14 cellular contexts compared by ENCODE assay signal in genomic region chr6:29444031-29444430, GRCh38. TPM values are rescaled to one million over a fixed set of nuclear protein-coding genes. Genes with fewer than 3 reads are reported as not detected.
"Had no signal": no experiment of that assay in that cellular context is flagged by ENCODE, and none has a peak within 500 bp of the region (broad histone marks: within the 10 kb centered on the region; RNA-seq: fewer than 3 reads in every experiment).

No MANE protein-coding gene starts in this region.

RNA-seq across cellular contexts. Expression of gene OR10C1, which starts 4.9 kb away (rescaled TPM):
- total RNA-seq: activated B cell treated with CpG ODN at 0.5 μM for 24 hours; activated CD4-positive, alpha-beta memory T cell treated with anti-CD3 and anti-CD28 coated beads for 36 hours; activated CD4-positive, alpha-beta memory T cell treated with anti-CD3 and anti-CD28 coated beads, Interleukin-2, amount 10 ng/mL, durations not matched to agents 7 days and 5 days; activated CD4-positive, alpha-beta T cell treated with anti-CD3 and anti-CD28 coated beads for 36 hours; activated CD4-positive, alpha-beta T cell treated with anti-CD3 and anti-CD28 coated beads, Interleukin-2, amount 10 ng/mL, durations not matched to agents 24 days and 14 days; activated CD4-positive, alpha-beta T cell treated with anti-CD3 and anti-CD28 coated beads, Interleukin-2, amount 10 ng/mL, durations not matched to agents 7 days and 5 days; activated CD8-positive, alpha-beta memory T cell treated with anti-CD3 and anti-CD28 coated beads for 36 hours; activated CD8-positive, alpha-beta memory T cell treated with anti-CD3 and anti-CD28 coated beads, Interleukin-2, amount 10 ng/mL, durations not matched to agents 7 days and 5 days; activated CD8-positive, alpha-beta T cell treated with anti-CD3 and anti-CD28 coated beads for 36 hours; activated CD8-positive, alpha-beta T cell treated with anti-CD3 and anti-CD28 coated beads, Interleukin-2, amount 10 ng/mL, durations not matched to agents 7 days and 5 days; T-helper 1 cell treated with Interleukin-12 subunit alpha and Interleukin-12 subunit beta and Interleukin-4 antibody, amounts not matched to agents 30 ng/mL and 1 ng/mL, for 36 hours; T-helper 17 cell; T-helper 2 cell treated with Interferon-gamma antibody and Interleukin-4, amounts not matched to agents 100 ng/mL and 5 ng/mL, for 36 hours; WTC11 had no signal

RNA-seq across cellular contexts. Expression of gene OR11A1, which starts 12.8 kb away (rescaled TPM):
- total RNA-seq: activated B cell treated with CpG ODN at 0.5 μM for 24 hours; activated CD4-positive, alpha-beta memory T cell treated with anti-CD3 and anti-CD28 coated beads for 36 hours; activated CD4-positive, alpha-beta memory T cell treated with anti-CD3 and anti-CD28 coated beads, Interleukin-2, amount 10 ng/mL, durations not matched to agents 7 days and 5 days; activated CD4-positive, alpha-beta T cell treated with anti-CD3 and anti-CD28 coated beads for 36 hours; activated CD4-positive, alpha-beta T cell treated with anti-CD3 and anti-CD28 coated beads, Interleukin-2, amount 10 ng/mL, durations not matched to agents 24 days and 14 days; activated CD4-positive, alpha-beta T cell treated with anti-CD3 and anti-CD28 coated beads, Interleukin-2, amount 10 ng/mL, durations not matched to agents 7 days and 5 days; activated CD8-positive, alpha-beta memory T cell treated with anti-CD3 and anti-CD28 coated beads for 36 hours; activated CD8-positive, alpha-beta memory T cell treated with anti-CD3 and anti-CD28 coated beads, Interleukin-2, amount 10 ng/mL, durations not matched to agents 7 days and 5 days; activated CD8-positive, alpha-beta T cell treated with anti-CD3 and anti-CD28 coated beads for 36 hours; activated CD8-positive, alpha-beta T cell treated with anti-CD3 and anti-CD28 coated beads, Interleukin-2, amount 10 ng/mL, durations not matched to agents 7 days and 5 days; T-helper 1 cell treated with Interleukin-12 subunit alpha and Interleukin-12 subunit beta and Interleukin-4 antibody, amounts not matched to agents 30 ng/mL and 1 ng/mL, for 36 hours; T-helper 17 cell; T-helper 2 cell treated with Interferon-gamma antibody and Interleukin-4, amounts not matched to agents 100 ng/mL and 5 ng/mL, for 36 hours; WTC11 had no signal

RNA-seq across cellular contexts. Expression of gene OR2H1, which starts 12.9 kb away (rescaled TPM):
- total RNA-seq: activated B cell treated with CpG ODN at 0.5 μM for 24 hours; activated CD4-positive, alpha-beta memory T cell treated with anti-CD3 and anti-CD28 coated beads for 36 hours; activated CD4-positive, alpha-beta memory T cell treated with anti-CD3 and anti-CD28 coated beads, Interleukin-2, amount 10 ng/mL, durations not matched to agents 7 days and 5 days; activated CD4-positive, alpha-beta T cell treated with anti-CD3 and anti-CD28 coated beads for 36 hours; activated CD4-positive, alpha-beta T cell treated with anti-CD3 and anti-CD28 coated beads, Interleukin-2, amount 10 ng/mL, durations not matched to agents 24 days and 14 days; activated CD4-positive, alpha-beta T cell treated with anti-CD3 and anti-CD28 coated beads, Interleukin-2, amount 10 ng/mL, durations not matched to agents 7 days and 5 days; activated CD8-positive, alpha-beta memory T cell treated with anti-CD3 and anti-CD28 coated beads for 36 hours; activated CD8-positive, alpha-beta memory T cell treated with anti-CD3 and anti-CD28 coated beads, Interleukin-2, amount 10 ng/mL, durations not matched to agents 7 days and 5 days; activated CD8-positive, alpha-beta T cell treated with anti-CD3 and anti-CD28 coated beads for 36 hours; activated CD8-positive, alpha-beta T cell treated with anti-CD3 and anti-CD28 coated beads, Interleukin-2, amount 10 ng/mL, durations not matched to agents 7 days and 5 days; T-helper 1 cell treated with Interleukin-12 subunit alpha and Interleukin-12 subunit beta and Interleukin-4 antibody, amounts not matched to agents 30 ng/mL and 1 ng/mL, for 36 hours; T-helper 17 cell; T-helper 2 cell treated with Interferon-gamma antibody and Interleukin-4, amounts not matched to agents 100 ng/mL and 5 ng/mL, for 36 hours; WTC11 had no signal

RNA-seq across cellular contexts. Expression of gene OR12D1, which starts 29.3 kb away (rescaled TPM):
- total RNA-seq: activated B cell treated with CpG ODN at 0.5 μM for 24 hours; activated CD4-positive, alpha-beta memory T cell treated with anti-CD3 and anti-CD28 coated beads for 36 hours; activated CD4-positive, alpha-beta memory T cell treated with anti-CD3 and anti-CD28 coated beads, Interleukin-2, amount 10 ng/mL, durations not matched to agents 7 days and 5 days; activated CD4-positive, alpha-beta T cell treated with anti-CD3 and anti-CD28 coated beads for 36 hours; activated CD4-positive, alpha-beta T cell treated with anti-CD3 and anti-CD28 coated beads, Interleukin-2, amount 10 ng/mL, durations not matched to agents 24 days and 14 days; activated CD4-positive, alpha-beta T cell treated with anti-CD3 and anti-CD28 coated beads, Interleukin-2, amount 10 ng/mL, durations not matched to agents 7 days and 5 days; activated CD8-positive, alpha-beta memory T cell treated with anti-CD3 and anti-CD28 coated beads for 36 hours; activated CD8-positive, alpha-beta memory T cell treated with anti-CD3 and anti-CD28 coated beads, Interleukin-2, amount 10 ng/mL, durations not matched to agents 7 days and 5 days; activated CD8-positive, alpha-beta T cell treated with anti-CD3 and anti-CD28 coated beads for 36 hours; activated CD8-positive, alpha-beta T cell treated with anti-CD3 and anti-CD28 coated beads, Interleukin-2, amount 10 ng/mL, durations not matched to agents 7 days and 5 days; T-helper 1 cell treated with Interleukin-12 subunit alpha and Interleukin-12 subunit beta and Interleukin-4 antibody, amounts not matched to agents 30 ng/mL and 1 ng/mL, for 36 hours; T-helper 17 cell; T-helper 2 cell treated with Interferon-gamma antibody and Interleukin-4, amounts not matched to agents 100 ng/mL and 5 ng/mL, for 36 hours; WTC11 had no signal

RNA-seq across cellular contexts. Expression of gene MAS1L, which starts 43.7 kb away (rescaled TPM):
- total RNA-seq: activated B cell treated with CpG ODN at 0.5 μM for 24 hours; activated CD4-positive, alpha-beta memory T cell treated with anti-CD3 and anti-CD28 coated beads for 36 hours; activated CD4-positive, alpha-beta memory T cell treated with anti-CD3 and anti-CD28 coated beads, Interleukin-2, amount 10 ng/mL, durations not matched to agents 7 days and 5 days; activated CD4-positive, alpha-beta T cell treated with anti-CD3 and anti-CD28 coated beads for 36 hours; activated CD4-positive, alpha-beta T cell treated with anti-CD3 and anti-CD28 coated beads, Interleukin-2, amount 10 ng/mL, durations not matched to agents 24 days and 14 days; activated CD4-positive, alpha-beta T cell treated with anti-CD3 and anti-CD28 coated beads, Interleukin-2, amount 10 ng/mL, durations not matched to agents 7 days and 5 days; activated CD8-positive, alpha-beta memory T cell treated with anti-CD3 and anti-CD28 coated beads for 36 hours; activated CD8-positive, alpha-beta memory T cell treated with anti-CD3 and anti-CD28 coated beads, Interleukin-2, amount 10 ng/mL, durations not matched to agents 7 days and 5 days; activated CD8-positive, alpha-beta T cell treated with anti-CD3 and anti-CD28 coated beads for 36 hours; activated CD8-positive, alpha-beta T cell treated with anti-CD3 and anti-CD28 coated beads, Interleukin-2, amount 10 ng/mL, durations not matched to agents 7 days and 5 days; T-helper 1 cell treated with Interleukin-12 subunit alpha and Interleukin-12 subunit beta and Interleukin-4 antibody, amounts not matched to agents 30 ng/mL and 1 ng/mL, for 36 hours; T-helper 17 cell; T-helper 2 cell treated with Interferon-gamma antibody and Interleukin-4, amounts not matched to agents 100 ng/mL and 5 ng/mL, for 36 hours; WTC11 had no signal
